Comparison of ENCODE assay signal across 1 cellular context in the genomic region with DNA sequence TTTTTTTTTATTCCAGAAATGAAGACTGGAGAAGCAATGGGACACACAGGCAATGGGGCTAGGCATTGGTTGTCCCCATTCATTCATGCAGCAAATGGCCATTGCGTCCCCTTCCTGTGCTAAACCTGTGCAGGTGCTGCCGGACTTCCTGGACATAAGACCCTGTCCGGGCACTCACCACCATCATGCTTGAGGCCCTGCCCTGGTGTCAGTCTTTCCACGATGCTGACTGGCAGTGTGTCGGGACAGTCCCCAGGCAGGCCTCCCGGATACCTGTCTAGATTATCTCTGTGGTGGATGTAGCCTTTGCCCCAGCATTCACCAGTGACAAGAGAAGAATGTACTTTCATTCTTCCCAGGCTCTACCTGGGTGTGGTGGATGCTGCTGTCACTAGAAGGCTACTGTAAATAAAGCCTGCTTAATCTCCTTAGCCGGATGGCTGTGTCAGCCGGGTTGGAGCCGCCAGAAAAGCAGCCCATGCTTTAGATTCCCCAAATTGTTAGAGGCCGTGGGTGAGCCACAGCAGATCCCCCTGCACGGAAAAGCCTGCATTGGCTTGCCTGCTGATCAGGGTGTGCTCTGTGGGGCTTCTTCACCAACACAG.
TF ChIP-seq lines count a peak whose summit lies in the region.

No MANE protein-coding gene starts in this region.

TF ChIP-seq in H1, 55 proteins besides CTCF, POLR2A, EP300 and RAD21 (continued from another document):
- TF ChIP-seq SP4 (IDR thresholded peaks at IDR 0.05; ENCODE audit: low read length) (no peak), BCL11A (IDR thresholded peaks at IDR 0.05; ENCODE audit: low read depth in 2 of 2, low read length in 2 of 2) (no peak), EZH2 (IDR thresholded peaks at IDR 0.05; ENCODE audit: low read depth, low read length, severe bottlenecking) (no peak), HDAC2 (IDR thresholded peaks at IDR 0.05; ENCODE audit: borderline replicate concordance in 1 of 2, low read depth in 2 of 2, low read length in 2 of 2) (no peak), TAF7 (optimal IDR thresholded peaks at IDR 0.05; ENCODE audit: borderline replicate concordance, low read depth, low read length) (no peak)
TF ChIP-seq in H1: peak in this region for 0.
